ENCODE assay signal across 11 cellular contexts in genomic region chr2:120576509-120577474, GRCh38.
DNase-seq lines count a peak whose midpoint lies in the region; ATAC-seq, FAIRE-seq and TF ChIP-seq lines count a peak whose summit lies in the region.
"Had no signal": no experiment of that assay in that cellular context is flagged by ENCODE, and none has a peak within 500 bp of the region (broad histone marks: within the 10 kb centered on the region; RNA-seq: fewer than 3 reads in every experiment).

No MANE protein-coding gene starts in this region.

- no peak overlapping the region for H2BK5ac ChIP-seq in H1 (ENCODE audit: low read depth, low read length)

- no peak overlapping the region for H4K91ac ChIP-seq in H1 (replicated peaks; ENCODE audit: insufficient read length, low read length)

- H3K27me3 ChIP-seq in H1 (replicated peaks in 1 of 4; ENCODE audit: control insufficient read depth in 3 of 4, extremely low read depth in 1 of 4, insufficient read depth in 3 of 4, low read length in 3 of 4) (peaks cover 0 to 73% (median 28%) of the 10 kb centered on the region in 4 experiments; a peak in 6 of 7 replicates), lower lobe of right lung (ENCODE audit: low read depth) (peaks cover 11% of the 10 kb centered on the region)

- no peak overlapping the region for H2BK20ac ChIP-seq in H1 (ENCODE audit: low read length)

- H3K23me2 ChIP-seq in H1 (ENCODE audit: low read depth, low read length), result no peaks in the 10 kb centered on the region; the same call in 1 of the 2 replicates

- no peak overlapping the region for H3K56ac ChIP-seq in H1 (replicated peaks; ENCODE audit: insufficient read length, low read depth, low read length)

- H3K4ac ChIP-seq in H1 (replicated peaks; ENCODE audit: insufficient read length, low read depth, low read length), result no peak overlapping the region

- in situ Hi-C loops in T47D (cut with HindIII; ENCODE audit: low pct_unique_long_range_greater_than_20kb, low sequenced_read_pairs), result no loop called here

- H3K9me3 Mint-ChIP-seq in MCF 10A (ENCODE audit: unreplicated experiment), result no peaks in the 10 kb centered on the region
- H3K9me3 Mint-ChIP-seq: natural killer cell had no signal

- H3K4me2 ChIP-seq in H1 (ENCODE audit: insufficient read depth in 1 of 2, low read depth in 2 of 2, low read length in 2 of 2), result peak overlapping the region; percentile 57 to 67

- no peak overlapping the region for H3K14ac ChIP-seq in H1 (ENCODE audit: insufficient read length)

- no peaks in the 10 kb centered on the region for H3K79me2 ChIP-seq in H1 (ENCODE audit: control insufficient read depth in 1 of 2, insufficient read depth in 2 of 2, low read length in 2 of 2)

- H3K4me1 ChIP-seq in H1 (replicated peaks in 1 of 4; ENCODE audit: control insufficient read depth in 3 of 4, insufficient read depth in 4 of 4, low read length in 3 of 4), result peaks cover 0 to 3% (median 2%) of the 10 kb centered on the region in 4 experiments; a peak in 4 of 7 replicates
- H3K4me1 ChIP-seq in lower lobe of right lung, result peaks cover 13% of the 10 kb centered on the region

- no peak for TF ChIP-seq EP300 in H1 (IDR thresholded peaks at IDR 0.05; ENCODE audit: borderline replicate concordance in 1 of 2, low read depth in 2 of 2, low read length in 2 of 2)

- H4K20me1 ChIP-seq in H1 (replicated peaks in 1 of 2; ENCODE audit: control insufficient read depth in 1 of 2, insufficient read depth in 2 of 2, low read length in 2 of 2), result peaks cover 0 to 2% of the 10 kb centered on the region in 2 experiments

- H3K27me3 Mint-ChIP-seq in MCF 10A (ENCODE audit: insufficient read depth, unreplicated experiment), result no peaks in the 10 kb centered on the region

- H3K4me3 ChIP-seq in H1 (ENCODE audit: extremely low read depth in 1 of 4, insufficient read depth in 2 of 4, low read depth in 3 of 4, low read length in 4 of 4) (peak overlapping the region in 2 of 4 experiments; percentile 19 to 47; a peak in 4 of 8 replicates), lower lobe of right lung (peak overlapping the region; percentile 30)

- no peak overlapping the region for H2BK15ac ChIP-seq in H1 (ENCODE audit: low read length)

- H3K23ac ChIP-seq in H1 (ENCODE audit: insufficient read length), result no peak overlapping the region

- no peaks in the 10 kb centered on the region for H3K79me1 ChIP-seq in H1 (ENCODE audit: low read depth, low read length)

- H3K9me3 ChIP-seq in H1 (ENCODE audit: insufficient read depth in 2 of 2, low read depth in 1 of 2, low read length in 1 of 2) (no peaks in the 10 kb centered on the region), lower lobe of right lung (no peaks in the 10 kb centered on the region)

- CTCF ChIA-PET in MCF 10A (lab: Yijun Ruan, JAX), result no interaction called here
- CTCF ChIA-PET in H1 (lab: Charles Lee; ENCODE audit: partially characterized antibody), result interaction anchor here (0.8 to 2.7 kb wide), 5 partner anchors 9 to 104 kb away, joined by 3 to 7 read pairs (median 4); no protein-coding TSS in a partner anchor

- no peak for TF ChIP-seq CTCF in MCF 10A (IDR thresholded peaks at IDR 0.05; ENCODE audit: unreplicated experiment)
- no peak for TF ChIP-seq CTCF in H1 (IDR thresholded peaks at IDR 0.05; ENCODE audit: control extremely low read depth in 1 of 3, insufficient read depth in 1 of 3, low read depth in 1 of 3, low read length in 3 of 3)
- no peak for TF ChIP-seq CTCF in lower lobe of right lung (IDR thresholded peaks at IDR 0.05)

- peaks cover 6% of the 10 kb centered on the region for H3K4me1 Mint-ChIP-seq in MCF 10A (ENCODE audit: insufficient read depth, unreplicated experiment)
- H3K4me1 Mint-ChIP-seq: natural killer cell had no signal

- no peaks in the 10 kb centered on the region for H3K36me3 ChIP-seq in H1 (ENCODE audit: control insufficient read depth in 2 of 4, insufficient read depth in 4 of 4, low read length in 3 of 4)
- H3K36me3 ChIP-seq in lower lobe of right lung, result no peaks in the 10 kb centered on the region

- H3K27ac Mint-ChIP-seq in MCF 10A (ENCODE audit: low read depth, unreplicated experiment), result no peak overlapping the region
- H3K27ac Mint-ChIP-seq: natural killer cell had no signal

- TF ChIP-seq RAD21 in H1 (IDR thresholded peaks at IDR 0.05 in 1 of 2, conservative IDR thresholded peaks at IDR 0.05 in 1 of 2; ENCODE audit: low read depth in 2 of 2, low read length in 2 of 2), result no peak

- peaks cover 6% of the 10 kb centered on the region for H3K36me3 Mint-ChIP-seq in MCF 10A (ENCODE audit: insufficient read depth, unreplicated experiment)
- H3K36me3 Mint-ChIP-seq: natural killer cell had no signal

- no peak overlapping the region for H2BK12ac ChIP-seq in H1 (ENCODE audit: low read depth, low read length)

- WGBS in H1 (ENCODE audit: extremely low coverage in 1 of 2, insufficient coverage in 1 of 2, insufficient read length in 1 of 2, insufficient replicate concordance in 2 of 2, low coverage in 1 of 2, low lambda C conversion rate in 2 of 2, missing lambda C conversion rate in 1 of 2), 2 experiments, result 61% methylated on average over 46 of the region's 51 CpGs; no CpG with 5 or more reads in 1 of the 2 experiments

- H2AK5ac ChIP-seq in H1 (ENCODE audit: low read depth, low read length), result no peak overlapping the region

- H3K4me3 Mint-ChIP-seq in MCF 10A (ENCODE audit: unreplicated experiment), result no peak overlapping the region
- H3K4me3 Mint-ChIP-seq: natural killer cell had no signal

- BruUV-seq in MCF 10A (replicated peaks; lab: Mats Ljungman, UMichigan), result no TSS peak

- no peak overlapping the region for H4K8ac ChIP-seq in H1 (ENCODE audit: extremely low read depth, insufficient read depth, low read length)

- intact Hi-C loops in MCF 10A (cut with micrococcal nuclease) (no loop called here), lower lobe of right lung (cut with DNase I) (no loop called here)

- H2AFZ ChIP-seq in H1 (ENCODE audit: low read length), result no peak overlapping the region

- H3K9ac ChIP-seq in H1 (replicated peaks in 1 of 4; ENCODE audit: extremely low read depth in 1 of 4, low read depth in 3 of 4, low read length in 3 of 4), result no peak overlapping the region

- H3K27ac ChIP-seq in H1 (ENCODE audit: low read depth, low read length) (no peak overlapping the region), lower lobe of right lung (no peak overlapping the region), caudate nucleus (ENCODE audit: low read depth, low read length) (no peak overlapping the region)

- H3K18ac ChIP-seq in H1 (ENCODE audit: extremely low read depth, low read length), result no peak overlapping the region; the same call in 1 of the 2 replicates

- FAIRE-seq in H1 (lab: Jason Lieb, UNC) (no peak), HTR-8/SVneo (lab: Jason Lieb, UNC) (no peak)

- no peak for TF ChIP-seq POLR2A in H1 (IDR thresholded peaks at IDR 0.05; ENCODE audit: control extremely low read depth in 1 of 2, low read depth in 2 of 2, low read length in 2 of 2)

- peak; percentile 69 to 80 for DNase-seq in T47D (ENCODE audit: low read depth in 1 of 2, low spot score in 1 of 2)
- DNase-seq in MCF 10A (ENCODE audit: unreplicated experiment), result no peak
- no peak for DNase-seq in H1 (ENCODE audit: low read depth in 1 of 2, low spot score in 2 of 2)
- DNase-seq in lower lobe of right lung, result no peak
- DNase-seq in caudate nucleus (lab: John Stamatoyannopoulos, UW), result no peak
- DNase-seq in HTR-8/SVneo (ENCODE audit: insufficient read length, low spot score), result no peak
- DNase-seq: ACHN; activated effector memory CD4-positive, alpha-beta T cell treated with Interleukin-2 at 50 U/mL for 16 hours; natural killer cell had no signal

- ATAC-seq in lower lobe of right lung (peak; percentile 50 to 65), HG02852 (IDR thresholded peaks at IDR 0.05; ENCODE audit: unreplicated experiment) (no peak), HG03460 (IDR thresholded peaks at IDR 0.05; ENCODE audit: unreplicated experiment) (no peak)
- ATAC-seq: natural killer cell had no signal

- no peak overlapping the region for H4K5ac ChIP-seq in H1 (ENCODE audit: insufficient read length, low read depth, low read length)

- POLR2A ChIA-PET in MCF 10A (lab: Yijun Ruan, JAX), result no interaction called here
- POLR2A ChIA-PET in H1 (lab: Charles Lee; ENCODE audit: partially characterized antibody), result interaction anchor here (1.1 kb wide), 1 partner anchor 12 kb away, joined by 3 read pairs; no protein-coding TSS in a partner anchor

- H2BK120ac ChIP-seq in H1 (replicated peaks; ENCODE audit: low read depth, low read length), result no peak overlapping the region

TF ChIP-seq in H1, 55 proteins besides CTCF, POLR2A, EP300 and RAD21:
- TF ChIP-seq SUZ12 (IDR thresholded peaks at IDR 0.05; ENCODE audit: low read length) (peak; percentile 43; the same call in 1 of the 2 replicates), ASH2L (IDR thresholded peaks at IDR 0.05; ENCODE audit: low read length) (no peak), ZNF274 (IDR thresholded peaks at IDR 0.05; ENCODE audit: borderline replicate concordance, extremely low read depth, low read length) (no peak)
TF ChIP-seq in H1: peak in this region for 1.

Comparison
In these comparisons a context has a peak if more than half of its experiments do, and no peak if none do; other contexts are left out.
1. DNase-seq: peak in T47D (2 of 2); none in MCF 10A (single experiment), H1 (0 of 2), lower lobe of right lung (single experiment), caudate nucleus (0 of 61) and HTR-8/SVneo (single experiment).
2. ATAC-seq: peak in lower lobe of right lung (2 of 2); none in HG02852 (single experiment) and HG03460 (single experiment).